17 cellular contexts compared by ENCODE assay signal in the genomic region with DNA sequence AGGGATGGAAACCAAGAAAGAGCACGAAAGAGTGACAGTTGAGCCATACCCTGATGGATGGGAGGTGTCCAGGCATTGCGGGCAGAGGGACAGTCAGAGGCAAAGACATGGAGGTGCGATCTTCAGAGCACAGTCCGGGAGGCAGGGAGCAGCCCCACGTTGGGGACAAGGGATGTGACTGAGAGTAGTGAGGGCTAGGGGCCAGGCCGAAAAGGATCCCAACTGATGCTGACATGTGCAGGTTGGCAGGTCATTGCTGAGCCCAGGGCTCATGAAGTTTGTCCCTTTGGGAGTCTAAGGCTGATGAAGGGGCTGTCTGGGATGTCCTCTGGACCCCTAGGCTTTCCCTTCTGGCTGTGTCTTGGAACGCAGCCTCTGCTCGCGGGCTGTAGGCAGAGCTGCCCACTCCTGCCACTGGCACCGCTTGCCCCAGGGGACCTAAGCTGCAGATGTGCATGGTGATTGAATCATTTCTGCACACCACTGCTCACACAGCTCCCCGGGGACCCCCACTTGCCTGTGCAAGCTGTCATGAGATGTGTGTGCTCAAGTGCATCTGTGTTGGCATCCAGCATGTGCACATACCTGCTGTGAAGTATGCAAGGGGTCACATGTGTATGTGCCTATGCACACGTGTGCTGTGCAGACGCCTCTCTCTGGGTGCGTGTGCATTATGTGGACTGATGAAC.
A peak's percentile ranks its signal among the peaks of the same experiment; 100 is the strongest.
DNase-seq lines count a peak whose midpoint lies in the region; ATAC-seq and TF ChIP-seq lines count a peak whose summit lies in the region.
"Had no signal": no experiment of that assay in that cellular context is flagged by ENCODE, and none has a peak within 500 bp of the region (broad histone marks: within the 10 kb centered on the region; RNA-seq: fewer than 3 reads in every experiment).

No MANE protein-coding gene starts in this region.

- TF ChIP-seq CTCF in DND-41 (IDR thresholded peaks at IDR 0.05; ENCODE audit: borderline replicate concordance, extremely low read depth, low read length, poor library complexity, severe bottlenecking) (no peak), NB4 (IDR thresholded peaks at IDR 0.05; ENCODE audit: low read depth, low read length) (no peak), esophagus muscularis mucosa (IDR thresholded peaks at IDR 0.05) (no peak), spleen (IDR thresholded peaks at IDR 0.05 in 8 of 11, conservative IDR thresholded peaks at IDR 0.05 in 3 of 11) (no peak), osteocyte (IDR thresholded peaks at IDR 0.05) (no peak)

- TF ChIP-seq POLR2A in NB4 (IDR thresholded peaks at IDR 0.05; ENCODE audit: extremely low read depth, insufficient read length) (no peak), esophagus muscularis mucosa (IDR thresholded peaks at IDR 0.05; ENCODE audit: low read depth) (no peak), spleen (IDR thresholded peaks at IDR 0.05) (no peak)

- H3K4me3 Mint-ChIP-seq in osteocyte (ENCODE audit: unreplicated experiment), result no peak overlapping the region
- H3K4me3 Mint-ChIP-seq: IgD-negative memory B cell had no signal

- H3K9me3 Mint-ChIP-seq in osteocyte (ENCODE audit: unreplicated experiment), result no peaks in the 10 kb centered on the region
- H3K9me3 Mint-ChIP-seq: IgD-negative memory B cell had no signal

- TF ChIP-seq EP300 in esophagus muscularis mucosa (IDR thresholded peaks at IDR 0.05), result no peak

- no peaks in the 10 kb centered on the region for H3K27me3 ChIP-seq in DND-41 (ENCODE audit: insufficient read depth, low read length, poor library complexity)
- no peaks in the 10 kb centered on the region for H3K27me3 ChIP-seq in esophagus muscularis mucosa
- H3K27me3 ChIP-seq in spleen (replicated peaks in 1 of 7), result peaks cover 0 to 5% (median 0%) of the 10 kb centered on the region in 7 donors
- H3K27me3 ChIP-seq: brain microvascular endothelial cell, SJSA1 had no signal

- H3K27me3 Mint-ChIP-seq in osteocyte (ENCODE audit: unreplicated experiment), result no peaks in the 10 kb centered on the region

- DNase-seq in DND-41, result no peak
- DNase-seq in NB4 (ENCODE audit: low read depth), result peak; percentile 54
- no peak for DNase-seq in esophagus muscularis mucosa (ENCODE audit: extremely low spot score)
- DNase-seq in spleen, result no peak
- DNase-seq in NCI-H526 treated with DMSO at 0.1 percent for 48 hours (lab: John Stamatoyannopoulos, UW), result no peak
- no peak for DNase-seq in osteocyte (ENCODE audit: extremely low spot score, unreplicated experiment)
- no peak for DNase-seq in iPS-NIHi11 (ENCODE audit: low spot score)
- DNase-seq in NCI-H2029 treated with DMSO at 0.1 percent for 48 hours (lab: John Stamatoyannopoulos, UW), result no peak
- DNase-seq: brain microvascular endothelial cell, foreskin melanocyte, MV-4-11, NCI-H774 had no signal

- H4K20me1 ChIP-seq in DND-41 (ENCODE audit: insufficient read depth, low read length), result peaks cover 54% of the 10 kb centered on the region

- H3K36me3 Mint-ChIP-seq in osteocyte (ENCODE audit: unreplicated experiment), result peaks cover 4% of the 10 kb centered on the region
- H3K36me3 Mint-ChIP-seq: IgD-negative memory B cell had no signal

- H3K27ac Mint-ChIP-seq in osteocyte (ENCODE audit: unreplicated experiment), result no peak overlapping the region
- H3K27ac Mint-ChIP-seq: IgD-negative memory B cell had no signal

- H3K4me1 Mint-ChIP-seq in osteocyte (ENCODE audit: unreplicated experiment), result peaks cover 64% of the 10 kb centered on the region

- intact Hi-C loops in esophagus muscularis mucosa (cut with DNase I), result loop anchor here (2.0 to 10.0 kb wide), 2 partner anchors 219 to 1147 kb away; no protein-coding TSS in a partner anchor
- intact Hi-C loops in spleen (cut with DNase I; ENCODE audit: low total_unique reads), result loop anchor here (2.0 to 5.0 kb wide), 2 partner anchors 43 to 1147 kb away; no protein-coding TSS in a partner anchor

- H2AFZ ChIP-seq in DND-41 (ENCODE audit: low read depth, low read length), result no peak overlapping the region

- H3K4me2 ChIP-seq in DND-41 (ENCODE audit: insufficient read depth, low read length), result no peak overlapping the region

- ATAC-seq in DND-41 (ENCODE audit: insufficient read depth, low read depth), result no peak
- ATAC-seq: activated CD4-positive, CD25-positive, alpha-beta regulatory T cell treated with anti-CD3 and anti-CD28 coated beads, Interleukin-2, amount 50 U/mL, for 24 hours; sciatic nerve had no signal

- 91% methylated on average over 12 of the region's 14 CpGs for WGBS in esophagus muscularis mucosa
- WGBS in spleen, 5 donors, result 70 to 82% (median 78%) methylated on average over 14 of the region's 14 CpGs

- no peak overlapping the region for H3K9ac ChIP-seq in DND-41 (ENCODE audit: low read depth, low read length)

- H3K4me3 ChIP-seq in DND-41 (ENCODE audit: low read depth in 1 of 2, low read length in 2 of 2) (no peak overlapping the region), NB4 (ENCODE audit: low read depth, low read length) (no peak overlapping the region), esophagus muscularis mucosa (no peak overlapping the region), spleen (no peak overlapping the region)
- H3K4me3 ChIP-seq: SJSA1 had no signal

- H3K27ac ChIP-seq in DND-41 (ENCODE audit: low read length) (peak overlapping the region; percentile 25; the same call in 1 of the 2 replicates), esophagus muscularis mucosa (replicated peaks in 1 of 4) (peak overlapping the region; percentile 72 to 83 (median 78)), spleen (peak overlapping the region in 6 of 8 donors; percentile 19 to 95 (median 80))
- H3K27ac ChIP-seq: brain microvascular endothelial cell, epithelial cell of prostate, SJSA1 had no signal

- no peaks in the 10 kb centered on the region for H3K4me1 ChIP-seq in DND-41 (ENCODE audit: insufficient read depth, low read length)
- H3K4me1 ChIP-seq in esophagus muscularis mucosa, result peaks cover 59 to 83% (median 79%) of the 10 kb centered on the region in 4 donors
- H3K4me1 ChIP-seq in spleen, result peaks cover 14 to 83% (median 55%) of the 10 kb centered on the region in 6 donors

- no peaks in the 10 kb centered on the region for H3K79me2 ChIP-seq in DND-41 (ENCODE audit: insufficient read depth, low read length)

- H3K9me3 ChIP-seq in DND-41 (ENCODE audit: insufficient read depth, low read length, severe bottlenecking) (no peaks in the 10 kb centered on the region), esophagus muscularis mucosa (no peaks in the 10 kb centered on the region), spleen (peaks cover 0 to 15% (median 0%) of the 10 kb centered on the region in 8 donors)
- H3K9me3 ChIP-seq: SJSA1 had no signal

- H3K36me3 ChIP-seq in DND-41 (ENCODE audit: insufficient read depth, low read length) (peaks cover 13% of the 10 kb centered on the region; the same call in 1 of the 2 replicates), esophagus muscularis mucosa (peaks cover 0 to 18% (median 12%) of the 10 kb centered on the region in 4 donors), spleen (peaks cover 0 to 10% (median 0%) of the 10 kb centered on the region in 6 donors)
- H3K36me3 ChIP-seq: brain microvascular endothelial cell had no signal

Comparison
In these comparisons a context has a peak if more than half of its experiments do, and no peak if none do; other contexts are left out.
1. H3K27ac ChIP-seq: peak in every context shown above with its lines; median percentile 80 in spleen; 78 in esophagus muscularis mucosa; 25 in DND-41.